ENCODE assay signal across 31 cellular contexts in genomic region chr4:71864380-71864779, GRCh38.
"Had no signal": no experiment of that assay in that cellular context is flagged by ENCODE, and none has a peak within 500 bp of the region (broad histone marks: within the 10 kb centered on the region; RNA-seq: fewer than 3 reads in every experiment).

No MANE protein-coding gene starts in this region.

- H3K4me3 Mint-ChIP-seq: T-cell had no signal

- H3K36me3 Mint-ChIP-seq: T-cell had no signal

- H3K27me3 ChIP-seq: SJCRH30 had no signal

- H3K4me1 ChIP-seq: SJCRH30 had no signal

- ATAC-seq: Panc1, Right ventricle myocardium inferior, SK-N-SH treated with all-trans-retinoic acid at 6 μM for 48 hours, T-cell had no signal

- H3K27ac Mint-ChIP-seq: T-cell had no signal

- H3K4me3 ChIP-seq: PC-9, SJCRH30, SK-N-MC had no signal

- H3K36me3 ChIP-seq: SJCRH30 had no signal

- H3K27me3 Mint-ChIP-seq: T-cell had no signal

- DNase-seq: MM.1S, MV-4-11, NCI-H1092, NCI-H1105, NCI-H1417 treated with DMSO at 0.1 percent for 48 hours, NCI-H1436 treated with DMSO at 0.1 percent for 48 hours, NCI-H1694, NCI-H187, NCI-H1930, NCI-H2029 treated with DMSO at 0.1 percent for 48 hours, NCI-H2081 treated with DMSO at 0.1 percent for 48 hours, NCI-H2107, NCI-H2171, NCI-H226, NCI-H446 treated with DMSO at 0.1 percent for 48 hours, NCI-H510A, NCI-H524, NCI-H526, NCI-H69, NCI-H748 treated with DMSO at 0.1 percent for 48 hours, NCI-H82, PC-9, SHP77, SIG-M5, SJCRH30, T-cell had no signal

- H3K4me1 Mint-ChIP-seq: T-cell had no signal

- H3K27ac ChIP-seq: PC-9, RWPE1, SJCRH30, SK-N-MC had no signal
